Comparison of ENCODE assay signal across 1 cellular context in the genomic region with DNA sequence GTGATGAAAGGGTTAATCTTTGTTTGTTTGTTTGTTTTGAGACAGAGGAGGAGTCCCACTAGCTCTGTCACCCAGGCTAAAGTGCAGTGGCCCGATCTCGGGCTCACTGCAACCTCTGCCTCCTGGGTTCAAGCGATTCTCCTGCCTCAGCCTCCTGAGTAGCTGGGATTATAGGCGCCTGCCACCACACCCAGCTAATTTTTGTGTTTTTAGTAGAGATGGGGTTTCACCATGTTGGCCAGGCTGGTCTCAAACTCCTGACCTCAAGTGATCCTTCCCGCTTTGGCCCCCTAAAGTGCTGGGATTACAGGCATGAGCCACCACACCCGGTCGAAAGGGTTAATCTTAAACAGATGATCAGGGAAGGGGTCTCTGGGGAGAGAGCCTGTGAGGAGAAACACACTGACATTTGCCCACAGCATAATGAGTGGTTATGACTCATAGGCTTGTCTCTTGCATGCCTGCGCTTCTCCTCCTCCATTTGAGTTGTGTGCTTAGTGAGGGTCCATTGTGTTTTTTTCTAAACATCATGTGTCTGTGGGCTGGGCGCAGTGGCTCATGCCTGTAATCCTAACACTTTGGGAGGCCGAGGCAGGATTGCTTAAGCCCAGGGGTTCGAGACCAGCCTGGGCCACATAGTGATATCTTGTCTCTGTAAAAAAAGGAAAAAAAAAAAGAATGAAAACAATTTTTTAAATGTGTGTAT.
TF ChIP-seq lines count a peak whose summit lies in the region.

No MANE protein-coding gene starts in this region.

TF ChIP-seq in GM12878, 131 proteins besides CTCF, POLR2A, EP300 and RAD21:
- TF ChIP-seq IKZF1 (conservative IDR thresholded peaks at IDR 0.05) (peak; percentile 38; the same call in 1 of the 2 replicates), ATF7 (IDR thresholded peaks at IDR 0.05; ENCODE audit: low read depth) (0 out of 2 replicates have a peak, but pooled peaks have one; percentile 9), IKZF2 (IDR thresholded peaks at IDR 0.05) (peak in 1 of 2 experiments; percentile 18; a peak in 1 of 4 replicates), MEF2B (IDR thresholded peaks at IDR 0.05; ENCODE audit: partially characterized antibody, poor library complexity, severe bottlenecking) (peak; percentile 53)
